ENCODE assay signal across 12 cellular contexts in genomic region chr2:119247844-119248271, GRCh38.
"Had no signal": no experiment of that assay in that cellular context is flagged by ENCODE, and none has a peak within 500 bp of the region (broad histone marks: within the 10 kb centered on the region; RNA-seq: fewer than 3 reads in every experiment).

No MANE protein-coding gene starts in this region.

- H3K4me1 ChIP-seq: left ventricle myocardium inferior, tibial nerve had no signal

- DNase-seq: activated CD4-positive, alpha-beta T cell treated with anti-CD3 and anti-CD28 coated beads, Interleukin-2, amount 50 U/mL, for 4 hours; activated naive CD4-positive, alpha-beta T cell; central memory CD4-positive, alpha-beta T cell; hypothalamus; left ventricle myocardium inferior; nucleus accumbens; retina; stimulated activated CD4-positive, alpha-beta T cell treated with anti-CD3 and anti-CD28 coated beads, Interleukin-2, amount 100 ng/mL, for 24 hours; stimulated activated naive CD8-positive, alpha-beta T cell treated with anti-CD3 and anti-CD28 coated beads, Interleukin-15, Interleukin-2, amounts not matched to agents 100 U/mL and 50 U/mL, for 24 hours; WERI-Rb-1 had no signal

- H3K27me3 ChIP-seq: dorsolateral prefrontal cortex, tibial nerve had no signal

- ATAC-seq: stimulated activated naive CD8-positive, alpha-beta T cell treated with anti-CD3 and anti-CD28 coated beads, Interleukin-15, Interleukin-2, amounts not matched to agents 100 U/mL and 50 U/mL, for 24 hours had no signal

- H3K4me3 ChIP-seq: dorsolateral prefrontal cortex, left ventricle myocardium inferior, tibial nerve had no signal

- H3K27ac ChIP-seq: left ventricle myocardium inferior, tibial nerve, WERI-Rb-1 had no signal
